ENCODE assay signal across 22 cellular contexts in the genomic region with DNA sequence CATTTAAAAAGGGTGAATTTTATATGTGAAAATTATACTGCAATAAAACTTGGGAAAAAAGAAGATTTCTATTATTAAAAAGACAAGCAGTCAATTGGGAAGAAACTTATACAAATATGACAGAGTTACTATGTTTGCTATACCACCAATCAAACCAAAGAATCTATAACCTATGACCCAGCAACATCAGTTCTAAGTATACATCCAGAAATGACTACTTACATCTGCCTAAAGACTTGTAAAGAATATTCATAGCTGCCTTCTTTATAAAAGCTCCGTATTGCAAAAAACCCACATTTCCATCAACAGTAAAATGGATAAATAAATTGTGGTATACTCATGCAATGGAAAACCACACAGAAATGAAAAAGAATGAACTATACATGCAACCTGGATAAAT.
"Had no signal": no experiment of that assay in that cellular context is flagged by ENCODE, and none has a peak within 500 bp of the region (broad histone marks: within the 10 kb centered on the region; RNA-seq: fewer than 3 reads in every experiment).

No MANE protein-coding gene starts in this region.

- H3K27me3 ChIP-seq: esophagus squamous epithelium, gastrocnemius medialis, heart right ventricle, left lung had no signal

- H3K36me3 Mint-ChIP-seq: mesothelial cell of epicardium, naive B cell had no signal

- H3K9me3 Mint-ChIP-seq: mesothelial cell of epicardium, naive B cell had no signal

- H3K9me3 ChIP-seq: esophagus squamous epithelium, gastrocnemius medialis, heart right ventricle, left lung, lower lobe of right lung, mucosa of descending colon had no signal

- H3K4me1 ChIP-seq: gastrocnemius medialis, lower lobe of right lung had no signal

- H3K4me3 ChIP-seq: coronary artery, dorsolateral prefrontal cortex, esophagus squamous epithelium, gastrocnemius medialis, heart right ventricle, left lung, lower lobe of right lung, mucosa of descending colon had no signal

- H3K27ac Mint-ChIP-seq: mesothelial cell of epicardium had no signal

- H3K4me3 Mint-ChIP-seq: mesothelial cell of epicardium, naive B cell had no signal

- H3K27ac ChIP-seq: coronary artery, dorsolateral prefrontal cortex, gastrocnemius medialis, heart right ventricle, left lung, lower lobe of right lung had no signal

- H3K27me3 Mint-ChIP-seq: naive B cell had no signal

- DNase-seq: dorsolateral prefrontal cortex; effector CD4-positive, alpha-beta T cell; effector memory CD4-positive, alpha-beta T cell; erythroblast; esophagus squamous epithelium; foreskin fibroblast; foreskin melanocyte; gastrocnemius medialis; glutamatergic neuron; head of caudate nucleus; heart right ventricle; hippocampal formation; left cardiac atrium; left lung; left ventricle myocardium superior; lower lobe of right lung; mesenchymal stem cell; mucosa of descending colon; naive B cell had no signal

- ATAC-seq: esophagus mucosa, gastrocnemius medialis, heart right ventricle, left cardiac atrium, left ventricle myocardium superior had no signal

- H3K36me3 ChIP-seq: esophagus squamous epithelium, gastrocnemius medialis, heart right ventricle, left lung, lower lobe of right lung had no signal
